ENCODE assay signal across 10 cellular contexts in the genomic region with DNA sequence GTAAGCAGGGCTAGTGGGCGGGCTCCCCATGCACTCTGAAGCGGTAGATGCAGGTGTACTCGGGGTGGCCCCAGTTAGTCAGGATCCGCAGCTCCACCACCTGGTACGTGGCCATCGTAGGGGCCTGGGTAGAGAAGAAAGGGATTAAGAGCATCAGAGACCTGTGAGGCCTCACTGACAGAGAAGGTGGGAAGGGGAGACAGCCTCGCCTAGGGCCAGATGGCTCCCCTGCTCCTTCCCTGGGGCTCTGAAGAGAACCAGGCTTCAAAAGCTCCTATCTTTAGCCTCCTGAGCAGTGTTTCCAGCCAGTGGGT. TPM values are rescaled to one million over a fixed set of nuclear protein-coding genes. Genes with fewer than 3 reads are reported as not detected.
DNase-seq lines count a peak whose midpoint lies in the region; ATAC-seq, FAIRE-seq and TF ChIP-seq lines count a peak whose summit lies in the region.
"Had no signal": no experiment of that assay in that cellular context is flagged by ENCODE, and none has a peak within 500 bp of the region (broad histone marks: within the 10 kb centered on the region; RNA-seq: fewer than 3 reads in every experiment).

No MANE protein-coding gene starts in this region.

- no peak overlapping the region for H3K27ac ChIP-seq in GM12878 (ENCODE audit: control insufficient read depth, insufficient read depth)
- H3K27ac ChIP-seq: brain microvascular endothelial cell had no signal

- H3K9ac ChIP-seq in GM12878 (ENCODE audit: control insufficient read depth, insufficient read depth, low read length): no peak overlapping the region

- H3K27ac Mint-ChIP-seq in activated naive CD4-positive, alpha-beta T cell treated with anti-CD3 and anti-CD28 coated beads for 36 hours: peak overlapping the region; percentile 73
- peak overlapping the region; percentile 83 for H3K27ac Mint-ChIP-seq in stimulated activated naive B cell treated with anti-CD40 and anti-IgM and Interleukin-4, amounts not matched to agents 10 μg/mL and 1 μg/mL and 100 μg/mL, for 72 hours

- H3K36me3 ChIP-seq in GM12878 (ENCODE audit: control insufficient read depth in 2 of 2, insufficient read depth in 2 of 2, low read length in 1 of 2): peaks cover 29 to 67% of the 10 kb centered on the region in 2 experiments

- no peaks in the 10 kb centered on the region for H3K27me3 ChIP-seq in GM12878 (replicated peaks in 1 of 2; ENCODE audit: control insufficient read depth in 2 of 2, insufficient read depth in 2 of 2, low read length in 1 of 2)
- H3K27me3 ChIP-seq: brain microvascular endothelial cell, tibial artery had no signal

- intact Hi-C loops in activated naive CD4-positive, alpha-beta T cell treated with anti-CD3 and anti-CD28 coated beads for 36 hours (cut with micrococcal nuclease): no loop called here
- intact Hi-C loops in GM12878 (cut with micrococcal nuclease; ENCODE audit: unreplicated experiment): no loop called here

- SMC1A ChIA-PET in GM12878 (lab: Charles Lee; ENCODE audit: uncharacterized antibody, unreplicated experiment): no interaction called here

- H3K36me3 Mint-ChIP-seq in activated naive CD4-positive, alpha-beta T cell treated with anti-CD3 and anti-CD28 coated beads for 36 hours (ENCODE audit: low read depth): peaks cover 23% of the 10 kb centered on the region
- peaks cover 51 to 70% of the 10 kb centered on the region in 2 donors for H3K36me3 Mint-ChIP-seq in stimulated activated naive B cell treated with anti-CD40 and anti-IgM and Interleukin-4, amounts not matched to agents 10 μg/mL and 1 μg/mL and 100 μg/mL, for 72 hours

- DNase-seq in activated naive CD4-positive, alpha-beta T cell treated with anti-CD3 and anti-CD28 coated beads for 36 hours: no peak
- no peak for DNase-seq in activated naive CD4-positive, alpha-beta T cell treated with anti-CD3 and anti-CD28 coated beads, Interleukin-2, amount 50 U/mL, for 16 hours
- no peak for DNase-seq in GM12878 (ENCODE audit: low read depth, low spot score)
- DNase-seq in stimulated activated naive B cell treated with anti-CD40 and anti-IgM and Interleukin-4, amounts not matched to agents 10 μg/mL and 1 μg/mL and 100 μg/mL, for 72 hours: no peak
- DNase-seq in GDM1 (lab: John Stamatoyannopoulos, UW): no peak
- DNase-seq in cerebellar nuclear complex (lab: John Stamatoyannopoulos, UW): no peak
- DNase-seq: brain microvascular endothelial cell, mesendoderm, tibial artery had no signal

- in situ Hi-C loops in GM12878 (cut with MboI): no loop called here

- BruUV-seq in GM12878 (replicated peaks; lab: Mats Ljungman, UMichigan): no TSS peak

- peaks cover 2% of the 10 kb centered on the region; the same call in 1 of the 2 replicates for H4K20me1 ChIP-seq in GM12878 (ENCODE audit: control insufficient read depth, insufficient read depth)

- 82% methylated on average over 7 of the region's 7 CpGs for WGBS in GM12878 (ENCODE audit: insufficient coverage, insufficient replicate concordance, low lambda C conversion rate, missing lambda C conversion rate)

- no peak overlapping the region for H3K4me2 ChIP-seq in GM12878 (ENCODE audit: control insufficient read depth, insufficient read depth)

- no peak overlapping the region for H3K4me3 ChIP-seq in GM12878
- H3K4me3 ChIP-seq: tibial artery had no signal

- TF ChIP-seq POLR2A in GM12878 (IDR thresholded peaks at IDR 0.05; ENCODE audit: low read depth, low read length): 0 out of 2 replicates have a peak, but pooled peaks have one; percentile 31

- RAD21 ChIA-PET in GM12878 (lab: Charles Lee; ENCODE audit: unreplicated experiment): interaction anchor here (1.0 kb wide), 1 partner anchor 10 kb away, joined by 3 read pairs; no protein-coding TSS in a partner anchor

- POLR2A ChIA-PET in GM12878 (lab: Charles Lee): interaction anchor here (1.4 kb wide), 1 partner anchor 10 kb away, joined by 3 read pairs; no protein-coding TSS in a partner anchor

- no peak for TF ChIP-seq RAD21 in GM12878 (IDR thresholded peaks at IDR 0.05; ENCODE audit: insufficient read depth, low read depth, low read length)

- no peaks in the 10 kb centered on the region for H3K4me1 ChIP-seq in GM12878 (ENCODE audit: control insufficient read depth, insufficient read depth, low read length)

- TF ChIP-seq EP300 in GM12878 (IDR thresholded peaks at IDR 0.05; ENCODE audit: borderline replicate concordance in 1 of 2, control insufficient read depth in 1 of 2, low read depth in 2 of 2, low read length in 2 of 2): no peak

- no peak for TF ChIP-seq CTCF in GM12878 (IDR thresholded peaks at IDR 0.05 in 2 of 3, conservative IDR thresholded peaks at IDR 0.05 in 1 of 3; ENCODE audit: control insufficient read depth in 2 of 3, extremely low read depth in 1 of 3, insufficient read depth in 1 of 3, low read depth in 3 of 3, low read length in 3 of 3)

- CTCF ChIA-PET in activated naive CD4-positive, alpha-beta T cell treated with anti-CD3 and anti-CD28 coated beads for 36 hours (lab: Charles Lee): interaction anchor here (0.6 to 1.6 kb wide), 3 partner anchors 11 to 23 kb away, joined by 6 to 8 read pairs (median 7); no protein-coding TSS in a partner anchor
- CTCF ChIA-PET in GM12878 (lab: Yijun Ruan, JAX): interaction anchor here (0.5 to 3.7 kb wide), 4 partner anchors 14 to 418 kb away, joined by 3 to 26 read pairs (median 3); no protein-coding TSS in a partner anchor

- H2AFZ ChIP-seq in GM12878 (ENCODE audit: control insufficient read depth, low read depth, low read length): no peak overlapping the region

- FAIRE-seq in GM12878 (lab: Jason Lieb, UNC): no peak

- no peak for ATAC-seq in GM12878
- ATAC-seq in stimulated activated naive B cell treated with anti-CD40 and anti-IgM and Interleukin-4, amounts not matched to agents 10 μg/mL and 1 μg/mL and 100 μg/mL, for 72 hours (replicated peaks): peak in 1 of 2 donors; percentile 15

- no peaks in the 10 kb centered on the region for H3K79me2 ChIP-seq in GM12878 (ENCODE audit: control insufficient read depth, insufficient read depth, low read length)

- no peaks in the 10 kb centered on the region for H3K9me3 ChIP-seq in GM12878 (replicated peaks; ENCODE audit: control insufficient read depth, insufficient read depth, low read length)
- H3K9me3 ChIP-seq: tibial artery had no signal

- H3K27me3 Mint-ChIP-seq in activated naive CD4-positive, alpha-beta T cell treated with anti-CD3 and anti-CD28 coated beads for 36 hours (ENCODE audit: low read depth): no peaks in the 10 kb centered on the region
- no peaks in the 10 kb centered on the region for H3K27me3 Mint-ChIP-seq in stimulated activated naive B cell treated with anti-CD40 and anti-IgM and Interleukin-4, amounts not matched to agents 10 μg/mL and 1 μg/mL and 100 μg/mL, for 72 hours

- peaks cover 33% of the 10 kb centered on the region for H3K4me1 Mint-ChIP-seq in activated naive CD4-positive, alpha-beta T cell treated with anti-CD3 and anti-CD28 coated beads for 36 hours (ENCODE audit: low read depth)
- peaks cover 35 to 56% of the 10 kb centered on the region in 2 donors for H3K4me1 Mint-ChIP-seq in stimulated activated naive B cell treated with anti-CD40 and anti-IgM and Interleukin-4, amounts not matched to agents 10 μg/mL and 1 μg/mL and 100 μg/mL, for 72 hours

- H3K9me3 Mint-ChIP-seq in activated naive CD4-positive, alpha-beta T cell treated with anti-CD3 and anti-CD28 coated beads for 36 hours: no peaks in the 10 kb centered on the region
- H3K9me3 Mint-ChIP-seq in stimulated activated naive B cell treated with anti-CD40 and anti-IgM and Interleukin-4, amounts not matched to agents 10 μg/mL and 1 μg/mL and 100 μg/mL, for 72 hours: no peaks in the 10 kb centered on the region
- H3K9me3 Mint-ChIP-seq: T-helper 1 cell treated with Interleukin-12 subunit alpha and Interleukin-12 subunit beta and Interleukin-4 antibody, amounts not matched to agents 30 μg/mL and 1 μg/mL, for 36 hours had no signal

- H3K4me3 Mint-ChIP-seq in activated naive CD4-positive, alpha-beta T cell treated with anti-CD3 and anti-CD28 coated beads for 36 hours: no peak overlapping the region
- peak overlapping the region in 1 of 2 donors; percentile 8 for H3K4me3 Mint-ChIP-seq in stimulated activated naive B cell treated with anti-CD40 and anti-IgM and Interleukin-4, amounts not matched to agents 10 μg/mL and 1 μg/mL and 100 μg/mL, for 72 hours
- H3K4me3 Mint-ChIP-seq: T-helper 1 cell treated with Interleukin-12 subunit alpha and Interleukin-12 subunit beta and Interleukin-4 antibody, amounts not matched to agents 30 μg/mL and 1 μg/mL, for 36 hours had no signal

RNA-seq across cellular contexts. Expression of gene SUN2, which starts 19.6 kb away (rescaled TPM):
- total RNA-seq in activated naive CD4-positive, alpha-beta T cell treated with anti-CD3 and anti-CD28 coated beads for 36 hours: 100 to 1,000 TPM; 120 to 121 TPM
- 163 and 168 TPM in 2 replicates for total RNA-seq in GM12878 (2013; cell fraction: nucleolus; rRNA removed)
- total RNA-seq in GM12878 (2014; rRNA removed) (69.8 and 87.5 TPM in 2 replicates), GM12878 (2014; rRNA removed; fragmentation: Illumina TruSeq; extraction: Trizol) (30.6 and 33.1 TPM in 2 replicates), GM12878 (2021) (93.4 and 107 TPM in 2 replicates)
- polyA plus RNA-seq in GM12878 (2011; ENCODE audit: low read depth): 26.3 TPM
- polyA plus RNA-seq in GM12878 (2011; rRNA removed) (18.6 and 38.7 TPM in 2 replicates), GM12878 (2014; fragmentation: Illumina TruSeq; extraction: Trizol) (8.7 and 26.2 TPM in 2 replicates), GM12878 (2014; fragmentation: Nextera tagmentation; extraction: Ambion mirVana) (under 1 TPM; 0.18 to 0.95 TPM), GM12878 (2014; rRNA removed) (78.0 and 103 TPM in 2 replicates), GM12878 (2016; fragmentation: Nextera tagmentation; extraction: Ambion mirVana) (10 to 100 TPM; 10.4 to 40.8 TPM)
- 48.0 and 68.9 TPM in 2 replicates for polyA plus RNA-seq in GM12878 (2011; cell fraction: cytosol; rRNA removed)
- 156 and 202 TPM in 2 replicates for polyA plus RNA-seq in GM12878 (2011; cell fraction: nucleus; rRNA removed)
- polyA plus RNA-seq in GM12878 (2012): 56.9 and 62.2 TPM in 2 replicates
- polyA minus RNA-seq in GM12878 (2011; rRNA and poly(A)+ RNA removed): 49.2 and 105 TPM in 2 replicates
- polyA minus RNA-seq in GM12878 (2011; cell fraction: cytosol; rRNA and poly(A)+ RNA removed): 31.7 and 37.9 TPM in 2 replicates
- 52.8 and 89.5 TPM in 2 replicates for polyA minus RNA-seq in GM12878 (2011; cell fraction: nucleus; rRNA and poly(A)+ RNA removed)

RNA-seq across cellular contexts. Expression of gene GTPBP1, which starts 30.5 kb away (rescaled TPM):
- 100 to 1,000 TPM in 1 of 2 experiments, 10 to 100 TPM in 1; 98.9 to 107 TPM for total RNA-seq in activated naive CD4-positive, alpha-beta T cell treated with anti-CD3 and anti-CD28 coated beads for 36 hours
- 156 and 196 TPM in 2 replicates for total RNA-seq in GM12878 (2013; cell fraction: nucleolus; rRNA removed)
- total RNA-seq in GM12878 (2014; rRNA removed) (33.8 and 39.1 TPM in 2 replicates), GM12878 (2014; rRNA removed; fragmentation: Illumina TruSeq; extraction: Trizol) (20.6 and 20.8 TPM in 2 replicates), GM12878 (2021) (55.7 and 63.1 TPM in 2 replicates)
- polyA plus RNA-seq in GM12878 (2011; ENCODE audit: low read depth): 25.3 TPM
- polyA plus RNA-seq in GM12878 (2011; rRNA removed) (28.0 and 47.0 TPM in 2 replicates), GM12878 (2014; fragmentation: Illumina TruSeq; extraction: Trizol) (16.6 and 39.2 TPM in 2 replicates), GM12878 (2014; fragmentation: Nextera tagmentation; extraction: Ambion mirVana) (1 to 10 TPM in 1 of 2 experiments, under 1 TPM in 1; 0.89 to 1.9 TPM), GM12878 (2014; rRNA removed) (46.2 and 57.3 TPM in 2 replicates), GM12878 (2016; fragmentation: Nextera tagmentation; extraction: Ambion mirVana) (10 to 100 TPM; 25.7 to 29.3 TPM)
- polyA plus RNA-seq in GM12878 (2011; cell fraction: cytosol; rRNA removed): 32.9 and 43.9 TPM in 2 replicates
- polyA plus RNA-seq in GM12878 (2011; cell fraction: nucleus; rRNA removed): 185 and 188 TPM in 2 replicates
- polyA plus RNA-seq in GM12878 (2012): 37.0 and 38.4 TPM in 2 replicates
- 56.7 and 73.3 TPM in 2 replicates for polyA minus RNA-seq in GM12878 (2011; rRNA and poly(A)+ RNA removed)
- polyA minus RNA-seq in GM12878 (2011; cell fraction: cytosol; rRNA and poly(A)+ RNA removed): 15.3 and 19.2 TPM in 2 replicates
- polyA minus RNA-seq in GM12878 (2011; cell fraction: nucleus; rRNA and poly(A)+ RNA removed): 76.4 and 113 TPM in 2 replicates

RNA-seq across cellular contexts. Expression of gene JOSD1, which starts 35.5 kb away (rescaled TPM):
- total RNA-seq in activated naive CD4-positive, alpha-beta T cell treated with anti-CD3 and anti-CD28 coated beads for 36 hours: 10 to 100 TPM; 48.9 to 54.3 TPM
- total RNA-seq in GM12878 (2013; cell fraction: nucleolus; rRNA removed): 42.3 and 42.8 TPM in 2 replicates
- 50.4 and 65.1 TPM in 2 replicates for total RNA-seq in GM12878 (2014; rRNA removed)
- total RNA-seq in GM12878 (2014; rRNA removed; fragmentation: Illumina TruSeq; extraction: Trizol): 37.1 and 37.9 TPM in 2 replicates
- 48.1 and 53.4 TPM in 2 replicates for total RNA-seq in GM12878 (2021)
- 24.6 TPM for polyA plus RNA-seq in GM12878 (2011; ENCODE audit: low read depth)
- polyA plus RNA-seq in GM12878 (2011; rRNA removed): 47.4 and 54.6 TPM in 2 replicates
- 70.1 and 74.6 TPM in 2 replicates for polyA plus RNA-seq in GM12878 (2011; cell fraction: cytosol; rRNA removed)
- polyA plus RNA-seq in GM12878 (2011; cell fraction: nucleus; rRNA removed): 35.7 and 38.5 TPM in 2 replicates
- 33.3 and 35.5 TPM in 2 replicates for polyA plus RNA-seq in GM12878 (2012)
- polyA plus RNA-seq in GM12878 (2014; fragmentation: Illumina TruSeq; extraction: Trizol): 43.9 and 48.6 TPM in 2 replicates
- polyA plus RNA-seq in GM12878 (2014; fragmentation: Nextera tagmentation; extraction: Ambion mirVana): 10 to 100 TPM; 11.9 to 15.9 TPM
- 50.0 and 50.8 TPM in 2 replicates for polyA plus RNA-seq in GM12878 (2014; rRNA removed)
- 1 to 10 TPM; 6.2 to 7.8 TPM for polyA plus RNA-seq in GM12878 (2016; fragmentation: Nextera tagmentation; extraction: Ambion mirVana)
- polyA minus RNA-seq in GM12878 (2011; rRNA and poly(A)+ RNA removed): 46.8 and 52.2 TPM in 2 replicates
- polyA minus RNA-seq in GM12878 (2011; cell fraction: cytosol; rRNA and poly(A)+ RNA removed): 24.2 and 27.9 TPM in 2 replicates
- 11.6 and 18.6 TPM in 2 replicates for polyA minus RNA-seq in GM12878 (2011; cell fraction: nucleus; rRNA and poly(A)+ RNA removed)

RNA-seq across cellular contexts. Expression of gene TOMM22, which starts 54.5 kb away (rescaled TPM):
- total RNA-seq in activated naive CD4-positive, alpha-beta T cell treated with anti-CD3 and anti-CD28 coated beads for 36 hours: 100 to 1,000 TPM; 151 to 154 TPM
- total RNA-seq in GM12878 (2013; cell fraction: nucleolus; rRNA removed): 12.9 and 15.1 TPM in 2 replicates
- total RNA-seq in GM12878 (2014; rRNA removed): 97.3 and 107 TPM in 2 replicates
- total RNA-seq in GM12878 (2014; rRNA removed; fragmentation: Illumina TruSeq; extraction: Trizol): 87.8 and 92.6 TPM in 2 replicates
- 133 and 134 TPM in 2 replicates for total RNA-seq in GM12878 (2021)
- 32.5 TPM for polyA plus RNA-seq in GM12878 (2011; ENCODE audit: low read depth)
- polyA plus RNA-seq in GM12878 (2011; rRNA removed): 71.8 and 89.6 TPM in 2 replicates
- 39.3 and 54.7 TPM in 2 replicates for polyA plus RNA-seq in GM12878 (2011; cell fraction: cytosol; rRNA removed)
- polyA plus RNA-seq in GM12878 (2011; cell fraction: nucleus; rRNA removed): 23.3 and 25.9 TPM in 2 replicates
- 55.0 and 72.2 TPM in 2 replicates for polyA plus RNA-seq in GM12878 (2012)
- polyA plus RNA-seq in GM12878 (2014; fragmentation: Illumina TruSeq; extraction: Trizol): 116 and 131 TPM in 2 replicates
- polyA plus RNA-seq in GM12878 (2014; fragmentation: Nextera tagmentation; extraction: Ambion mirVana): 10 to 100 TPM; 37.6 to 62.2 TPM
- 69.9 and 70.8 TPM in 2 replicates for polyA plus RNA-seq in GM12878 (2014; rRNA removed)
- 100 to 1,000 TPM; 194 to 197 TPM for polyA plus RNA-seq in GM12878 (2016; fragmentation: Nextera tagmentation; extraction: Ambion mirVana)
- polyA minus RNA-seq in GM12878 (2011; rRNA and poly(A)+ RNA removed): 35.8 and 38.8 TPM in 2 replicates
- polyA minus RNA-seq in GM12878 (2011; cell fraction: cytosol; rRNA and poly(A)+ RNA removed): 20.8 and 24.8 TPM in 2 replicates
- polyA minus RNA-seq in GM12878 (2011; cell fraction: nucleus; rRNA and poly(A)+ RNA removed): 6.9 and 9.3 TPM in 2 replicates

RNA-seq across cellular contexts. Expression of gene DNAL4, which starts 57.7 kb away (rescaled TPM):
- 1 to 10 TPM; 5.9 to 8.0 TPM for total RNA-seq in activated naive CD4-positive, alpha-beta T cell treated with anti-CD3 and anti-CD28 coated beads for 36 hours
- 2.8 and 4.9 TPM in 2 replicates for total RNA-seq in GM12878 (2013; cell fraction: nucleolus; rRNA removed)
- total RNA-seq in GM12878 (2014; rRNA removed): 6.6 and 7.0 TPM in 2 replicates
- total RNA-seq in GM12878 (2014; rRNA removed; fragmentation: Illumina TruSeq; extraction: Trizol): 4.7 and 5.3 TPM in 2 replicates
- total RNA-seq in GM12878 (2021): 5.1 and 6.3 TPM in 2 replicates
- polyA plus RNA-seq in GM12878 (2011; ENCODE audit: low read depth): 2.8 TPM
- 3.9 and 4.5 TPM in 2 replicates for polyA plus RNA-seq in GM12878 (2011; rRNA removed)
- 7.1 and 8.4 TPM in 2 replicates for polyA plus RNA-seq in GM12878 (2011; cell fraction: cytosol; rRNA removed)
- 3.3 and 5.9 TPM in 2 replicates for polyA plus RNA-seq in GM12878 (2011; cell fraction: nucleus; rRNA removed)
- 6.4 and 7.2 TPM in 2 replicates for polyA plus RNA-seq in GM12878 (2012)
- 3.5 and 8.0 TPM in 2 replicates for polyA plus RNA-seq in GM12878 (2014; fragmentation: Illumina TruSeq; extraction: Trizol)
- under 1 TPM in 1 of 2 experiments, not detected in 1; 0.35 TPM for polyA plus RNA-seq in GM12878 (2014; fragmentation: Nextera tagmentation; extraction: Ambion mirVana)
- polyA plus RNA-seq in GM12878 (2014; rRNA removed): 8.5 and 8.9 TPM in 2 replicates
- polyA plus RNA-seq in GM12878 (2016; fragmentation: Nextera tagmentation; extraction: Ambion mirVana): 1 to 10 TPM; 6.3 to 7.8 TPM
- 3.1 and 4.8 TPM in 2 replicates for polyA minus RNA-seq in GM12878 (2011; rRNA and poly(A)+ RNA removed)
- 1.6 and 1.8 TPM in 2 replicates for polyA minus RNA-seq in GM12878 (2011; cell fraction: cytosol; rRNA and poly(A)+ RNA removed)
- polyA minus RNA-seq in GM12878 (2011; cell fraction: nucleus; rRNA and poly(A)+ RNA removed): 0.97 and 1.7 TPM in 2 replicates
